ENCODE assay signal across 1 cellular context in the genomic region with DNA sequence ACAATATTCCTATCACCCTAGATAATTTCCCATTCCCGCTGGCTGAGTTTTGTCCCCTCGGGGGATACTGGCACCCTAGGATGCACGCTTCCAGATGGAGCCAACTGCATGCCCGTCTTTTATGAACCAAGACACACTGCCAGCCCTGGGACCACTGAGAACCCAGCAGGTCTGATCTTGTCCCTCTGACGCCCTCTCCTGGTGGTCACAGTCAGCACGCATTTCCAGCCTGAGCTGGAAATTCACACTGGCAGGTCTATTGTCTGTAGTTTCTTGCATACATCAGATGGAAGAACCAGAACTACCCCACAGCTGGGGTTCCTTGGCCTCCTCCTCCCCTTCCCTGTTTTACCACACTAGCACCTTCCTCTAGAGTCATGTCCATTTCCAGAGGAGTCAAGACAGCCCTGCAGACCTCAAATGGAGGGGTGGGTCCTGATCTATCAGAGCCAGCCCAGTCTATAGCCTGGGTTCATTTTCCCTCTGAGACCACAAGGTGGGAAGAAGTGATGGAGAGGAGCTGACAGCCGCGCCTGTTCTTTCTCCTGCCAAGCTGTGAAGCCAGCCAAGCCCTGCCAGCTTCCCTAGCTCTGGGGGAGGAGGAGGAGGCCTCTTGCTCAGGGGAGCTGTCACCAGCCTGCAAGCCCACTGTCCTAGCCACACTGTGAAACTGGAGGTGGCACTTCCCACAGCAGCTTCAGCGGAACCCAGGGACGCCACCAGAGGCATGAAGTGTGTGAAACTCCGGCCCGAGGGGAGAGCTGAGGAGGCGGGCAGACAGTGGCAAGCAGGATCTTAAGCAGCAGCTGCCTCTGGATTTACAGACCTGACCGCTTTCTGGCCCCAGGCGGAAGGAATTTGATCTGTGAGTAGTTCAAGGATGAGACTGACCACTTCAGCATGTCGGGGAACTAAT.
A peak's percentile ranks its signal among the peaks of the same experiment; 100 is the strongest.
TF ChIP-seq lines count a peak whose summit lies in the region.

No MANE protein-coding gene starts in this region.

TF ChIP-seq in HepG2, 621 proteins besides CTCF, POLR2A, EP300 and RAD21 (continued from another document):
- TF ChIP-seq, protein P1, sequence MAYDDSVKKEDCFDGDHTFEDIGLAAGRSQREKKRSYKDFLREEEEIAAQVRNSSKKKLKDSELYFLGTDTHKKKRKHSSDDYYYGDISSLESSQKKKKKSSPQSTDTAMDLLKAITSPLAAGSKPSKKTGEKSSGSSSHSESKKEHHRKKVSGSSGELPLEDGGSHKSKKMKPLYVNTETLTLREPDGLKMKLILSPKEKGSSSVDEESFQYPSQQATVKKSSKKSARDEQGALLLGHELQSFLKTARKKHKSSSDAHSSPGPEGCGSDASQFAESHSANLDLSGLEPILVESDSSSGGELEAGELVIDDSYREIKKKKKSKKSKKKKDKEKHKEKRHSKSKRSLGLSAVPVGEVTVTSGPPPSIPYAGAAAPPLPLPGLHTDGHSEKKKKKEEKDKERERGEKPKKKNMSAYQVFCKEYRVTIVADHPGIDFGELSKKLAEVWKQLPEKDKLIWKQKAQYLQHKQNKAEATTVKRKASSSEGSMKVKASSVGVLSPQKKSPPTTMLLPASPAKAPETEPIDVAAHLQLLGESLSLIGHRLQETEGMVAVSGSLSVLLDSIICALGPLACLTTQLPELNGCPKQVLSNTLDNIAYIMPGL (CRISPR knock-in tag; IDR thresholded peaks at IDR 0.05; ENCODE audit: borderline replicate concordance in 1 of 2, low read depth in 1 of 2): peak; percentile 32 to 50; a peak in 2 of 4 replicates
- TF ChIP-seq, protein P2, sequence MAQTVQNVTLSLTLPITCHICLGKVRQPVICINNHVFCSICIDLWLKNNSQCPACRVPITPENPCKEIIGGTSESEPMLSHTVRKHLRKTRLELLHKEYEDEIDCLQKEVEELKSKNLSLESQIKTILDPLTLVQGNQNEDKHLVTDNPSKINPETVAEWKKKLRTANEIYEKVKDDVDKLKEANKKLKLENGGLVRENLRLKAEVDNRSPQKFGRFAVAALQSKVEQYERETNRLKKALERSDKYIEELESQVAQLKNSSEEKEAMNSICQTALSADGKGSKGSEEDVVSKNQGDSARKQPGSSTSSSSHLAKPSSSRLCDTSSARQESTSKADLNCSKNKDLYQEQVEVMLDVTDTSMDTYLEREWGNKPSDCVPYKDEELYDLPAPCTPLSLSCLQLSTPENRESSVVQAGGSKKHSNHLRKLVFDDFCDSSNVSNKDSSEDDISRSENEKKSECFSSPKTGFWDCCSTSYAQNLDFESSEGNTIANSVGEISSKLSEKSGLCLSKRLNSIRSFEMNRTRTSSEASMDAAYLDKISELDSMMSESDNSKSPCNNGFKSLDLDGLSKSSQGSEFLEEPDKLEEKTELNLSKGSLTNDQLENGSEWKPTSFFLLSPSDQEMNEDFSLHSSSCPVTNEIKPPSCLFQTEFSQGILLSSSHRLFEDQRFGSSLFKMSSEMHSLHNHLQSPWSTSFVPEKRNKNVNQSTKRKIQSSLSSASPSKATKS (CRISPR knock-in tag; IDR thresholded peaks at IDR 0.05): no peak
- TF ChIP-seq SAP130 (CRISPR knock-in tag; IDR thresholded peaks at IDR 0.05; ENCODE audit: low read depth) (peak; percentile 46), ZNF143 (CRISPR knock-in tag; IDR thresholded peaks at IDR 0.05) (no peak), ZNF274 (CRISPR knock-in tag; IDR thresholded peaks at IDR 0.05) (no peak), SOX13 (IDR thresholded peaks at IDR 0.05) (no peak), SOX13 (CRISPR knock-in tag; conservative IDR thresholded peaks at IDR 0.05 in 1 of 2, IDR thresholded peaks at IDR 0.05 in 1 of 2) (0 out of 4 replicates have a peak, but pooled peaks of 1 of the 2 experiments have one; percentile 16), ZKSCAN8 (CRISPR knock-in tag; IDR thresholded peaks at IDR 0.05; ENCODE audit: borderline replicate concordance) (peak; percentile 80; the same call in 1 of the 2 replicates)
- TF ChIP-seq, protein P3, sequence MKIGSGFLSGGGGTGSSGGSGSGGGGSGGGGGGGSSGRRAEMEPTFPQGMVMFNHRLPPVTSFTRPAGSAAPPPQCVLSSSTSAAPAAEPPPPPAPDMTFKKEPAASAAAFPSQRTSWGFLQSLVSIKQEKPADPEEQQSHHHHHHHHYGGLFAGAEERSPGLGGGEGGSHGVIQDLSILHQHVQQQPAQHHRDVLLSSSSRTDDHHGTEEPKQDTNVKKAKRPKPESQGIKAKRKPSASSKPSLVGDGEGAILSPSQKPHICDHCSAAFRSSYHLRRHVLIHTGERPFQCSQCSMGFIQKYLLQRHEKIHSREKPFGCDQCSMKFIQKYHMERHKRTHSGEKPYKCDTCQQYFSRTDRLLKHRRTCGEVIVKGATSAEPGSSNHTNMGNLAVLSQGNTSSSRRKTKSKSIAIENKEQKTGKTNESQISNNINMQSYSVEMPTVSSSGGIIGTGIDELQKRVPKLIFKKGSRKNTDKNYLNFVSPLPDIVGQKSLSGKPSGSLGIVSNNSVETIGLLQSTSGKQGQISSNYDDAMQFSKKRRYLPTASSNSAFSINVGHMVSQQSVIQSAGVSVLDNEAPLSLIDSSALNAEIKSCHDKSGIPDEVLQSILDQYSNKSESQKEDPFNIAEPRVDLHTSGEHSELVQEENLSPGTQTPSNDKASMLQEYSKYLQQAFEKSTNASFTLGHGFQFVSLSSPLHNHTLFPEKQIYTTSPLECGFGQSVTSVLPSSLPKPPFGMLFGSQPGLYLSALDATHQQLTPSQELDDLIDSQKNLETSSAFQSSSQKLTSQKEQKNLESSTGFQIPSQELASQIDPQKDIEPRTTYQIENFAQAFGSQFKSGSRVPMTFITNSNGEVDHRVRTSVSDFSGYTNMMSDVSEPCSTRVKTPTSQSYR (CRISPR knock-in tag; IDR thresholded peaks at IDR 0.05; ENCODE audit: borderline replicate concordance): peak; percentile 20; the same call in 1 of the 2 replicates
